In genomic region chr3:29156071-29156715, GRCh38 we compare ENCODE assay signal across 13 cellular contexts.
DNase-seq lines count a peak whose midpoint lies in the region; ATAC-seq, FAIRE-seq and TF ChIP-seq lines count a peak whose summit lies in the region.
"Had no signal": no experiment of that assay in that cellular context is flagged by ENCODE, and none has a peak within 500 bp of the region (broad histone marks: within the 10 kb centered on the region; RNA-seq: fewer than 3 reads in every experiment).

No MANE protein-coding gene starts in this region.

- no peak overlapping the region for H2BK12ac ChIP-seq in H1 (ENCODE audit: low read depth, low read length)

- H4K20me1 ChIP-seq in H1 (replicated peaks in 1 of 2; ENCODE audit: control insufficient read depth in 1 of 2, insufficient read depth in 2 of 2, low read length in 2 of 2): no peaks in the 10 kb centered on the region

- H3K9ac ChIP-seq in H1 (replicated peaks in 1 of 4; ENCODE audit: extremely low read depth in 1 of 4, low read depth in 3 of 4, low read length in 3 of 4): no peak overlapping the region

- H3K27ac ChIP-seq in H1 (ENCODE audit: low read depth, low read length): no peak overlapping the region
- H3K27ac ChIP-seq in psoas muscle: peak overlapping the region; percentile 30
- H3K27ac ChIP-seq: heart right ventricle had no signal

- no peak overlapping the region for H3K4me3 Mint-ChIP-seq in activated CD4-positive, alpha-beta memory T cell treated with anti-CD3 and anti-CD28 coated beads for 36 hours
- H3K4me3 Mint-ChIP-seq: activated naive CD8-positive, alpha-beta T cell treated with anti-CD3 and anti-CD28 coated beads for 36 hours; central memory CD8-positive, alpha-beta T cell; natural killer cell treated with Interleukin-12 subunit alpha and Interleukin-12 subunit beta and Interleukin-15 and Interleukin-18, amount 100 ng/mL, for 72 hours had no signal

- no peak overlapping the region for H4K91ac ChIP-seq in H1 (replicated peaks; ENCODE audit: insufficient read length, low read length)

- H3K27ac Mint-ChIP-seq in activated CD4-positive, alpha-beta memory T cell treated with anti-CD3 and anti-CD28 coated beads for 36 hours: no peak overlapping the region
- H3K27ac Mint-ChIP-seq: activated naive CD8-positive, alpha-beta T cell treated with anti-CD3 and anti-CD28 coated beads for 36 hours; natural killer cell treated with Interleukin-12 subunit alpha and Interleukin-12 subunit beta and Interleukin-15 and Interleukin-18, amount 100 ng/mL, for 72 hours had no signal

- H3K23me2 ChIP-seq in H1 (ENCODE audit: low read depth, low read length): no peaks in the 10 kb centered on the region

- H3K27me3 Mint-ChIP-seq in activated CD4-positive, alpha-beta memory T cell treated with anti-CD3 and anti-CD28 coated beads for 36 hours: no peaks in the 10 kb centered on the region
- H3K27me3 Mint-ChIP-seq: central memory CD8-positive, alpha-beta T cell; natural killer cell treated with Interleukin-12 subunit alpha and Interleukin-12 subunit beta and Interleukin-15 and Interleukin-18, amount 100 ng/mL, for 72 hours had no signal

- TF ChIP-seq CTCF in H1 (IDR thresholded peaks at IDR 0.05; ENCODE audit: control extremely low read depth in 1 of 3, insufficient read depth in 1 of 3, low read depth in 1 of 3, low read length in 3 of 3) (no peak), psoas muscle (IDR thresholded peaks at IDR 0.05) (no peak)

- H3K14ac ChIP-seq in H1 (ENCODE audit: insufficient read length): no peak overlapping the region

- ATAC-seq in psoas muscle: peak in 3 of 4 donors; percentile 31 to 85 (median 72)
- ATAC-seq in GM18858 (IDR thresholded peaks at IDR 0.05; ENCODE audit: unreplicated experiment): no peak
- ATAC-seq: heart right ventricle; natural killer cell treated with Interleukin-12 subunit alpha and Interleukin-12 subunit beta and Interleukin-15 and Interleukin-18, amount 100 ng/mL, for 72 hours had no signal

- TF ChIP-seq RAD21 in H1 (IDR thresholded peaks at IDR 0.05 in 1 of 2, conservative IDR thresholded peaks at IDR 0.05 in 1 of 2; ENCODE audit: low read depth in 2 of 2, low read length in 2 of 2): peak in 1 of 2 experiments; percentile 17; a peak in 1 of 4 replicates

- H3K56ac ChIP-seq in H1 (replicated peaks; ENCODE audit: insufficient read length, low read depth, low read length): no peak overlapping the region

- no peak overlapping the region for H2BK15ac ChIP-seq in H1 (ENCODE audit: low read length)

- 66% methylated on average over 5 of the region's 5 CpGs; no CpG with 5 or more reads in 1 of the 2 experiments for WGBS in H1 (ENCODE audit: extremely low coverage in 1 of 2, insufficient coverage in 1 of 2, insufficient read length in 1 of 2, insufficient replicate concordance in 2 of 2, low coverage in 1 of 2, low lambda C conversion rate in 2 of 2, missing lambda C conversion rate in 1 of 2), 2 experiments
- 14 to 27% (median 27%) methylated on average over 5 of the region's 5 CpGs for WGBS in psoas muscle, 3 donors

- H3K23ac ChIP-seq in H1 (ENCODE audit: insufficient read length): no peak overlapping the region

- no peak overlapping the region for H3K4ac ChIP-seq in H1 (replicated peaks; ENCODE audit: insufficient read length, low read depth, low read length)

- no peak overlapping the region for H2BK5ac ChIP-seq in H1 (ENCODE audit: low read depth, low read length)

- FAIRE-seq in H1 (lab: Jason Lieb, UNC): no peak

- H3K4me2 ChIP-seq in H1 (ENCODE audit: insufficient read depth in 1 of 2, low read depth in 2 of 2, low read length in 2 of 2): no peak overlapping the region

- peaks cover 2% of the 10 kb centered on the region for H3K4me1 Mint-ChIP-seq in activated CD4-positive, alpha-beta memory T cell treated with anti-CD3 and anti-CD28 coated beads for 36 hours (ENCODE audit: low read depth)
- H3K4me1 Mint-ChIP-seq: central memory CD8-positive, alpha-beta T cell had no signal

- no peaks in the 10 kb centered on the region for H3K79me1 ChIP-seq in H1 (ENCODE audit: low read depth, low read length)

- no peaks in the 10 kb centered on the region for H3K79me2 ChIP-seq in H1 (ENCODE audit: control insufficient read depth in 1 of 2, insufficient read depth in 2 of 2, low read length in 2 of 2)

- H4K5ac ChIP-seq in H1 (ENCODE audit: insufficient read length, low read depth, low read length): no peak overlapping the region

- no peak overlapping the region for H3K4me3 ChIP-seq in H1 (ENCODE audit: extremely low read depth in 1 of 4, insufficient read depth in 2 of 4, low read depth in 3 of 4, low read length in 4 of 4)
- H3K4me3 ChIP-seq in psoas muscle: no peak overlapping the region
- H3K4me3 ChIP-seq: heart right ventricle had no signal

- H3K4me1 ChIP-seq in H1 (replicated peaks in 1 of 4; ENCODE audit: control insufficient read depth in 3 of 4, insufficient read depth in 4 of 4, low read length in 3 of 4) (peaks cover 0 to 3% (median 0%) of the 10 kb centered on the region in 4 experiments; a peak in 3 of 7 replicates), psoas muscle (peaks cover 5% of the 10 kb centered on the region)

- H3K18ac ChIP-seq in H1 (ENCODE audit: extremely low read depth, low read length): no peak overlapping the region

- intact Hi-C loops in psoas muscle (cut with DNase I): no loop called here
- intact Hi-C loops in activated CD4-positive, alpha-beta memory T cell treated with anti-CD3 and anti-CD28 coated beads for 36 hours (cut with micrococcal nuclease): no loop called here

- no peak overlapping the region for H4K8ac ChIP-seq in H1 (ENCODE audit: extremely low read depth, insufficient read depth, low read length)

- H2BK120ac ChIP-seq in H1 (replicated peaks; ENCODE audit: low read depth, low read length): no peak overlapping the region

- peaks cover 0 to 1% (median 0%) of the 10 kb centered on the region in 4 experiments; a peak in 1 of 7 replicates for H3K27me3 ChIP-seq in H1 (replicated peaks in 1 of 4; ENCODE audit: control insufficient read depth in 3 of 4, extremely low read depth in 1 of 4, insufficient read depth in 3 of 4, low read length in 3 of 4)
- no peaks in the 10 kb centered on the region for H3K27me3 ChIP-seq in psoas muscle (ENCODE audit: insufficient read depth in 3 of 3, low read length in 2 of 3)
- H3K27me3 ChIP-seq: heart right ventricle had no signal

- POLR2A ChIA-PET in HEK293T (lab: Yijun Ruan, JAX) (no interaction called here), H1 (lab: Charles Lee; ENCODE audit: partially characterized antibody) (no interaction called here)
- POLR2A ChIA-PET in activated CD4-positive, alpha-beta memory T cell treated with anti-CD3 and anti-CD28 coated beads for 36 hours (lab: Charles Lee): no interaction called here

- H3K36me3 ChIP-seq in H1 (ENCODE audit: control insufficient read depth in 2 of 4, insufficient read depth in 4 of 4, low read length in 3 of 4) (no peaks in the 10 kb centered on the region), psoas muscle (ENCODE audit: insufficient read depth in 1 of 2, low read depth in 1 of 2) (no peaks in the 10 kb centered on the region)
- H3K36me3 ChIP-seq: heart right ventricle had no signal

- peaks cover 2% of the 10 kb centered on the region for H3K9me3 Mint-ChIP-seq in activated CD4-positive, alpha-beta memory T cell treated with anti-CD3 and anti-CD28 coated beads for 36 hours
- H3K9me3 Mint-ChIP-seq: activated naive CD8-positive, alpha-beta T cell treated with anti-CD3 and anti-CD28 coated beads for 36 hours; central memory CD8-positive, alpha-beta T cell had no signal

- no peak for TF ChIP-seq EP300 in H1 (IDR thresholded peaks at IDR 0.05; ENCODE audit: borderline replicate concordance in 1 of 2, low read depth in 2 of 2, low read length in 2 of 2)

- DNase-seq in HEK293T (ENCODE audit: extremely low spot score) (peak; percentile 13), NCI-H2171 (lab: John Stamatoyannopoulos, UW) (peak; percentile 66), H1 (ENCODE audit: low read depth in 1 of 2, low spot score in 2 of 2) (peak in 1 of 2 experiments; percentile 21), psoas muscle (peak in 1 of 2 donors; percentile 42), mucosa of gallbladder (ENCODE audit: low spot score) (no peak)
- DNase-seq in activated CD4-positive, alpha-beta memory T cell treated with anti-CD3 and anti-CD28 coated beads for 36 hours: no peak
- DNase-seq: activated naive CD8-positive, alpha-beta T cell treated with anti-CD3 and anti-CD28 coated beads for 36 hours; HCEC 1CT; heart right ventricle; left cardiac atrium had no signal

- H2AFZ ChIP-seq in H1 (ENCODE audit: low read length): no peak overlapping the region

- no peaks in the 10 kb centered on the region for H3K9me3 ChIP-seq in H1 (ENCODE audit: insufficient read depth in 2 of 2, low read depth in 1 of 2, low read length in 1 of 2)
- no peaks in the 10 kb centered on the region for H3K9me3 ChIP-seq in psoas muscle
- H3K9me3 ChIP-seq: heart right ventricle had no signal

- no peak overlapping the region for H2AK5ac ChIP-seq in H1 (ENCODE audit: low read depth, low read length)

- CTCF ChIA-PET in HEK293T (lab: Yijun Ruan, JAX): no interaction called here
- CTCF ChIA-PET in H1 (lab: Charles Lee; ENCODE audit: partially characterized antibody): no interaction called here
- CTCF ChIA-PET in activated CD4-positive, alpha-beta memory T cell treated with anti-CD3 and anti-CD28 coated beads for 36 hours (lab: Charles Lee): no interaction called here

- H2BK20ac ChIP-seq in H1 (ENCODE audit: low read length): no peak overlapping the region

- H3K36me3 Mint-ChIP-seq in activated CD4-positive, alpha-beta memory T cell treated with anti-CD3 and anti-CD28 coated beads for 36 hours: no peaks in the 10 kb centered on the region
- H3K36me3 Mint-ChIP-seq: activated naive CD8-positive, alpha-beta T cell treated with anti-CD3 and anti-CD28 coated beads for 36 hours; natural killer cell treated with Interleukin-12 subunit alpha and Interleukin-12 subunit beta and Interleukin-15 and Interleukin-18, amount 100 ng/mL, for 72 hours had no signal

- TF ChIP-seq POLR2A in H1 (IDR thresholded peaks at IDR 0.05; ENCODE audit: control extremely low read depth in 1 of 2, low read depth in 2 of 2, low read length in 2 of 2): no peak

TF ChIP-seq in HEK293T, 16 proteins besides CTCF, POLR2A, EP300 and RAD21 (continues in another document):
- TF ChIP-seq ELF4 (IDR thresholded peaks at IDR 0.05) (no peak), NFRKB (IDR thresholded peaks at IDR 0.05) (no peak), L3MBTL2 (conservative IDR thresholded peaks at IDR 0.05) (no peak), FOXM1 (IDR thresholded peaks at IDR 0.05; ENCODE audit: borderline replicate concordance) (no peak), FOXA1 (IDR thresholded peaks at IDR 0.05) (no peak), SUZ12 (IDR thresholded peaks at IDR 0.05) (no peak), HDGF (IDR thresholded peaks at IDR 0.05; ENCODE audit: borderline replicate concordance) (no peak)

TF ChIP-seq in H1, 55 proteins besides CTCF, POLR2A, EP300 and RAD21 (continues in another document):
- no peak for TF ChIP-seq SAP30 (IDR thresholded peaks at IDR 0.05; ENCODE audit: insufficient read depth, insufficient replicate concordance, low read length)

Comparison
In these comparisons a context has a peak if more than half of its experiments do, and no peak if none do; other contexts are left out.
1. DNase-seq: peak in HEK293T (single experiment) and NCI-H2171 (single experiment); none in mucosa of gallbladder (single experiment) and activated CD4-positive, alpha-beta memory T cell treated with anti-CD3 and anti-CD28 coated beads for 36 hours (single experiment).